ENCODE assay signal across 18 cellular contexts in genomic region chr3:164452707-164453106, GRCh38.
DNase-seq lines count a peak whose midpoint lies in the region; ATAC-seq, FAIRE-seq and TF ChIP-seq lines count a peak whose summit lies in the region.
"Had no signal": no experiment of that assay in that cellular context is flagged by ENCODE, and none has a peak within 500 bp of the region (broad histone marks: within the 10 kb centered on the region; RNA-seq: fewer than 3 reads in every experiment).

No MANE protein-coding gene starts in this region.

- POLR2A ChIA-PET in HepG2 (lab: Yijun Ruan, JAX): no interaction called here

- CTCF ChIA-PET in HepG2 (lab: Yijun Ruan, JAX; ENCODE audit: low intra/inter-chr PET ratio, low total read pairs): no interaction called here

- TF ChIP-seq EP300 in HepG2 (IDR thresholded peaks at IDR 0.05; ENCODE audit: low read depth in 2 of 2, low read length in 2 of 2) (no peak), HepG2 (CRISPR knock-in tag; IDR thresholded peaks at IDR 0.05; ENCODE audit: borderline replicate concordance) (no peak)

- in situ Hi-C loops in HepG2 (cut with HindIII; ENCODE audit: extremely low pct_ligation_motif_present, low pct_unique_long_range_greater_than_20kb): no loop called here

- no peak overlapping the region for H3K9ac ChIP-seq in HepG2 (ENCODE audit: insufficient read depth, low read depth, low read length)

- H3K27me3 ChIP-seq in uterus (no peaks in the 10 kb centered on the region), HepG2 (ENCODE audit: control insufficient read depth in 1 of 2, insufficient read depth in 2 of 2, low read length in 2 of 2) (no peaks in the 10 kb centered on the region)
- H3K27me3 ChIP-seq: SJSA1 had no signal

- no peak overlapping the region for H2AFZ ChIP-seq in HepG2 (ENCODE audit: low read length)
- H2AFZ ChIP-seq: PC-9 had no signal

- TF ChIP-seq POLR2A in uterus (IDR thresholded peaks at IDR 0.05) (no peak), HepG2 (IDR thresholded peaks at IDR 0.05; ENCODE audit: insufficient read depth in 1 of 2, low read depth in 2 of 2, low read length in 2 of 2) (no peak)

- no peaks in the 10 kb centered on the region for H3K36me3 ChIP-seq in uterus
- no peaks in the 10 kb centered on the region for H3K36me3 ChIP-seq in HepG2 (replicated peaks in 1 of 2; ENCODE audit: control insufficient read depth in 1 of 2, insufficient read depth in 2 of 2, low read length in 2 of 2)
- H3K36me3 ChIP-seq: SJSA1 had no signal

- no peak for FAIRE-seq in HepG2 (lab: Jason Lieb, UNC)
- FAIRE-seq: GM12878, GM18507 had no signal

- H3K4me3 ChIP-seq in uterus: peak overlapping the region in 1 of 2 donors; percentile 4
- H3K4me3 ChIP-seq in HepG2 (replicated peaks in 1 of 3; ENCODE audit: insufficient read depth in 1 of 3, low read depth in 2 of 3, low read length in 3 of 3): no peak overlapping the region
- H3K4me3 ChIP-seq: GM12878, GM23338, PC-9, SJSA1 had no signal

- H4K20me1 ChIP-seq in HepG2 (ENCODE audit: insufficient read depth, low read length): no peaks in the 10 kb centered on the region

- DNase-seq in EH (ENCODE audit: low read depth) (peak; percentile 6), M059J (ENCODE audit: low read depth) (peak; percentile 7), fibroblast of peridontal ligament (ENCODE audit: extremely low read depth) (peak; percentile 15), uterus (no peak), cerebellar nuclear complex (lab: John Stamatoyannopoulos, UW) (no peak), HepG2 (ENCODE audit: low spot score) (no peak)
- DNase-seq in stimulated activated CD4-positive, alpha-beta T cell treated with anti-CD3 and anti-CD28 coated beads, Interleukin-12 subunit alpha, Interleukin-12 subunit beta, amount 100 ng/mL, for 4 hours: no peak
- DNase-seq: Caco-2; CD4-positive, CD25-positive, alpha-beta regulatory T cell; Karpas-422; MM.1S; NCI-H1092 treated with DMSO at 0.1 percent for 48 hours; NCI-H510A treated with DMSO at 0.1 percent for 48 hours; PC-9 had no signal

- ATAC-seq in HepG2: no peak

- TF ChIP-seq CTCF in uterus (IDR thresholded peaks at IDR 0.05) (no peak), HepG2 (CRISPR knock-in tag; IDR thresholded peaks at IDR 0.05) (no peak)

- H3K9me3 ChIP-seq in uterus (no peaks in the 10 kb centered on the region), HepG2 (ENCODE audit: low read length) (peaks cover 2% of the 10 kb centered on the region; the same call in 1 of the 2 replicates)
- H3K9me3 ChIP-seq: Caco-2 had no signal

- H3K27ac ChIP-seq in uterus: peak overlapping the region; percentile 70 to 79
- no peak overlapping the region for H3K27ac ChIP-seq in HepG2 (ENCODE audit: extremely low read length, insufficient read depth, low read length)
- H3K27ac ChIP-seq: PC-9, SJSA1 had no signal

- H3K79me2 ChIP-seq in HepG2 (ENCODE audit: insufficient read depth, low read length): no peaks in the 10 kb centered on the region

- intact Hi-C loops in uterus (cut with DNase I; ENCODE audit: low total_unique reads) (no loop called here), HepG2 (cut with micrococcal nuclease; ENCODE audit: unreplicated experiment) (no loop called here)

- H3K4me1 ChIP-seq in uterus: peaks cover 0 to 5% of the 10 kb centered on the region in 2 donors
- no peaks in the 10 kb centered on the region for H3K4me1 ChIP-seq in HepG2 (ENCODE audit: insufficient read depth, low read length)
- H3K4me1 ChIP-seq: Caco-2, SJSA1 had no signal

- BruUV-seq in HepG2 (replicated peaks; lab: Mats Ljungman, UMichigan): no TSS peak

- no peak overlapping the region for H3K4me2 ChIP-seq in HepG2 (ENCODE audit: low read depth, low read length)
- H3K4me2 ChIP-seq: GM23338, PC-9 had no signal

- TF ChIP-seq RAD21 in HepG2 (CRISPR knock-in tag; IDR thresholded peaks at IDR 0.05): no peak

- WGBS in HepG2 (ENCODE audit: low lambda C conversion rate): 0% methylated on average over 1 of the region's 1 CpG

TF ChIP-seq in HepG2, 621 proteins besides CTCF, POLR2A, EP300 and RAD21:
- TF ChIP-seq HNRNPH1 (optimal IDR thresholded peaks at IDR 0.05; ENCODE audit: low read depth, low read length) (no peak), PHF21A (CRISPR knock-in tag; IDR thresholded peaks at IDR 0.05) (no peak), ZNF44 (CRISPR knock-in tag; IDR thresholded peaks at IDR 0.05) (no peak), HCFC1 (IDR thresholded peaks at IDR 0.05; ENCODE audit: low read depth, low read length) (no peak), NR2F1 (CRISPR knock-in tag; IDR thresholded peaks at IDR 0.05) (no peak), ZNF260 (CRISPR knock-in tag; IDR thresholded peaks at IDR 0.05; ENCODE audit: borderline replicate concordance, low read depth) (no peak)
- TF ChIP-seq, protein P1, sequence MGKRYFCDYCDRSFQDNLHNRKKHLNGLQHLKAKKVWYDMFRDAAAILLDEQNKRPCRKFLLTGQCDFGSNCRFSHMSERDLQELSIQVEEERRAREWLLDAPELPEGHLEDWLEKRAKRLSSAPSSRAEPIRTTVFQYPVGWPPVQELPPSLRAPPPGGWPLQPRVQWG (CRISPR knock-in tag; IDR thresholded peaks at IDR 0.05; ENCODE audit: borderline replicate concordance, low read depth): no peak

Comparison
In these comparisons a context has a peak if more than half of its experiments do, and no peak if none do; other contexts are left out.
1. DNase-seq: peak in EH (single experiment), M059J (single experiment) and fibroblast of peridontal ligament (single experiment); none in uterus (0 of 2), cerebellar nuclear complex (0 of 2), stimulated activated CD4-positive, alpha-beta T cell treated with anti-CD3 and anti-CD28 coated beads, Interleukin-12 subunit alpha, Interleukin-12 subunit beta, amount 100 ng/mL, for 4 hours (single experiment) and HepG2 (single experiment).